Comparison of ENCODE assay signal across 15 cellular contexts in genomic region chr1:206457408-206457807, GRCh38. TPM values are rescaled to one million over a fixed set of nuclear protein-coding genes. Genes with fewer than 3 reads are reported as not detected.
DNase-seq lines count a peak whose midpoint lies in the region; ATAC-seq and TF ChIP-seq lines count a peak whose summit lies in the region.
"Had no signal": no experiment of that assay in that cellular context is flagged by ENCODE, and none has a peak within 500 bp of the region (broad histone marks: within the 10 kb centered on the region; RNA-seq: fewer than 3 reads in every experiment).

No MANE protein-coding gene starts in this region.

- no peaks in the 10 kb centered on the region for H3K27me3 ChIP-seq in MG63
- H3K27me3 ChIP-seq: testis had no signal

- TF ChIP-seq CTCF in epithelial cell of esophagus (IDR thresholded peaks at IDR 0.05; ENCODE audit: insufficient read depth, low read depth, low read length, missing control alignments), result no peak

- WGBS in mesodermal cell (ENCODE audit: insufficient coverage in 2 of 2), 2 experiments, result 85 to 94% methylated on average over 4 of the region's 4 CpGs

- ATAC-seq in GM19324 (IDR thresholded peaks at IDR 0.05; ENCODE audit: low FRiP score, unreplicated experiment), result no peak
- ATAC-seq in GM18873 (IDR thresholded peaks at IDR 0.05; ENCODE audit: low FRiP score, unreplicated experiment), result no peak
- ATAC-seq: CD8-positive, alpha-beta T cell; T-cell had no signal

- H3K9me3 ChIP-seq in MG63, result no peaks in the 10 kb centered on the region
- no peaks in the 10 kb centered on the region for H3K9me3 ChIP-seq in mesodermal cell (ENCODE audit: control insufficient read depth, low read length)
- H3K9me3 ChIP-seq: testis had no signal

- H3K36me3 ChIP-seq in MG63, result peaks cover 17% of the 10 kb centered on the region
- peaks cover 96% of the 10 kb centered on the region for H3K36me3 ChIP-seq in mesodermal cell (ENCODE audit: control insufficient read depth, insufficient read depth, low read length)

- H3K4me1 ChIP-seq in mesodermal cell (ENCODE audit: control insufficient read depth, insufficient read depth, low read length, poor library complexity, severe bottlenecking), result peaks cover 20% of the 10 kb centered on the region
- H3K4me1 ChIP-seq: testis had no signal

- H3K4me3 ChIP-seq in MG63 (no peak overlapping the region), epithelial cell of esophagus (ENCODE audit: low read length) (no peak overlapping the region), mesodermal cell (ENCODE audit: extremely low read depth, insufficient read depth, low read length, poor library complexity, severe bottlenecking) (no peak overlapping the region)
- H3K4me3 ChIP-seq: skin epidermis, testis had no signal

- peak overlapping the region; percentile 29 for H3K27ac ChIP-seq in mesodermal cell (ENCODE audit: low read depth, low read length, severe bottlenecking)
- H3K27ac ChIP-seq: HL-60, testis had no signal

- DNase-seq in EL (peak; percentile 49), MG63 (peak; percentile 26), epithelial cell of esophagus (ENCODE audit: low read depth) (peak; percentile 59), Ammon's horn (ENCODE audit: low spot score) (no peak)
- no peak for DNase-seq in stimulated activated CD4-positive, alpha-beta T cell treated with anti-CD3 and anti-CD28 coated beads, Interleukin-2, amount 100 ng/mL, for 48 hours
- DNase-seq: activated CD4-positive, alpha-beta T cell treated with anti-CD3 and anti-CD28 coated beads for 1 hour; CD8-positive, alpha-beta T cell; NCI-H2107; T-cell; testis had no signal

RNA-seq across cellular contexts. Expression of gene IKBKE, which starts 12.9 kb away (rescaled TPM):
- 5.5 and 12.9 TPM in 2 replicates for total RNA-seq in MG63 (2014; rRNA removed; shearing (Covaris generic); ENCODE audit: low replicate concordance)
- polyA plus RNA-seq in mesodermal cell (2013, experiment 1 of 2), result 8.9 TPM
- polyA plus RNA-seq in mesodermal cell (2013, experiment 2 of 2), result 7.4 TPM

RNA-seq across cellular contexts. Expression of gene RASSF5, which starts 49.9 kb away (rescaled TPM):
- 0.12 and 1.3 TPM in 2 replicates for total RNA-seq in MG63 (2014; rRNA removed; shearing (Covaris generic); ENCODE audit: low replicate concordance)
- polyA plus RNA-seq in mesodermal cell (2013, experiment 1 of 2), result 1.7 TPM
- 1.7 TPM for polyA plus RNA-seq in mesodermal cell (2013, experiment 2 of 2)

Comparison
In these comparisons a context has a peak if more than half of its experiments do, and no peak if none do; other contexts are left out.
1. DNase-seq: peak in EL (single experiment), MG63 (single experiment) and epithelial cell of esophagus (single experiment); none in stimulated activated CD4-positive, alpha-beta T cell treated with anti-CD3 and anti-CD28 coated beads, Interleukin-2, amount 100 ng/mL, for 48 hours (0 of 2) and Ammon's horn (single experiment).